ENCODE assay signal across 8 cellular contexts in the genomic region with DNA sequence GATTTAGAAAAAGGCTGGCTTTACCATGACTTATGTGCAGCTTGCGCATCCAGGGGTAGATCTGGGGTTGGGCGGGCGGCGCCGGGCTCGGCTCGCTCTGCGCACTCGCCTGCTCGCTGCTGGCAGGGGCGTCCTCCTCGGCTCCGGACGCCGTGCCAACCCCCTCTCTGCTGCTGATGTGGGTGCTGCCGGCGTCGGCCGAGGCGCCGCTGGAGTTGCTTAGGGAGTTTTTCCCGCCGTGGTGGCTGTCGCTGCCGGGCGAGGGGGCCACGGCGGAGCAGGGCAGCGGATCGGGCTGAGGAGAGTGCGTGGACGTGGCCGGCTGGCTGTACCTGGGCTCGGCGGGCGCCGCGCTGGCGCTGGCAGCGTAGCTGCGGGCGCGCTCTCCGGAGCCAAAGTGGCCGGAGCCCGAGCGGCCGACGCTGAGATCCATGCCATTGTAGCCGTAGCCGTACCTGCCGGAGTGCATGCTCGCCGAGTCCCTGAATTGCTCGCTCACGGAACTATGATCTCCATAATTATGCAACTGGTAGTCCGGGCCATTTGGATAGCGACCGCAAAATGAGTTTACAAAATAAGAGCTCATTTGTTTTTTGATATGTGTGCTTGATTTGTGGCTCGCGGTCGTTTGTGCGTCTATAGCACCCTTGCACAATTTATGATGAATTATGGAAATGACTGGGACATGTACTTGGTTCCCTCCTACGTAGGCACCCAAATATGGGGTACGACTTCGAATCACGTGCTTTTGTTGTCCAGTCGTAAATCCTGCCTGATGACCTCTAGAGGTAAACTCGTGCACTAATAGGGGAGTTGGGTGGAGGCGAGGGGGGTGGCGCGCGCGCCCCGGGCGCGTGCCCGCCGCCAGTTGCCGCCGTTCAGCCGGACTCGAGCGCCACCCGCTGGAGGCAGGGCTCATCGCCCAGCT. TPM values are rescaled to one million over a fixed set of nuclear protein-coding genes. Genes with fewer than 3 reads are reported as not detected.
DNase-seq lines count a peak whose midpoint lies in the region; ATAC-seq and TF ChIP-seq lines count a peak whose summit lies in the region.

A gene (minus strand): TSS at position 660 of the 928 bp plus-strand sequence. CDS start 74 bp downstream, at position 586.

- DNase-seq in activated naive CD4-positive, alpha-beta T cell treated with anti-CD3 and anti-CD28 coated beads, Interleukin-2, amount 50 U/mL, for 72 hours (ENCODE audit: low spot score in 2 of 2) = no peak
- DNase-seq in activated naive CD4-positive, alpha-beta T cell treated with anti-CD3 and anti-CD28 coated beads, Interleukin-2, amount 10 ng/mL, durations not matched to agents 7 days and 5 days = no peak
- DNase-seq in RKO (ENCODE audit: low spot score) = peak; percentile 99
- peak; percentile 87 for DNase-seq in glomerular endothelial cell (ENCODE audit: extremely low read depth, low read depth, low spot score)
- peak; percentile 96 for DNase-seq in osteoblast (ENCODE audit: insufficient read length, low spot score, missing footprints)
- DNase-seq in T-helper 1 cell = no peak
- DNase-seq in NCI-H1694 treated with DMSO at 0.1 percent for 48 hours (lab: John Stamatoyannopoulos, UW) = no peak

- H3K9me3 ChIP-seq in osteoblast (ENCODE audit: low read depth, low read length) = no peaks in the 10 kb centered on the region

- H3K79me2 ChIP-seq in osteoblast (ENCODE audit: insufficient read depth, low read length) = peaks cover 92% of the 10 kb centered on the region

- peak within 1 kb of the TSS; percentile 37 for H3K27ac ChIP-seq in osteoblast (ENCODE audit: low read depth, low read length)

- H3K36me3 ChIP-seq in osteoblast (ENCODE audit: insufficient read depth, low read length) = peaks cover 59% of the 10 kb centered on the region

- peak; percentile 37 for TF ChIP-seq CTCF in osteoblast (IDR thresholded peaks at IDR 0.05; ENCODE audit: extremely low read depth, low read depth, low read length)

- ATAC-seq in activated naive CD4-positive, alpha-beta T cell treated with anti-CD3 and anti-CD28 coated beads, Interleukin-2, amount 50 U/mL, for 72 hours = peak; percentile 37 to 41
- no peak for ATAC-seq in HG02840 (IDR thresholded peaks at IDR 0.05; ENCODE audit: low FRiP score, unreplicated experiment)

- H3K4me1 ChIP-seq in osteoblast (ENCODE audit: insufficient read depth, low read length) = peaks cover 14% of the 10 kb centered on the region

- peaks cover 0 to 9% of the 10 kb centered on the region in 2 donors for H3K36me3 Mint-ChIP-seq in activated naive CD4-positive, alpha-beta T cell treated with anti-CD3 and anti-CD28 coated beads, Interleukin-2, amount 50 U/mL, for 72 hours
- no peaks in the 10 kb centered on the region for H3K36me3 Mint-ChIP-seq in activated naive CD4-positive, alpha-beta T cell treated with anti-CD3 and anti-CD28 coated beads, Interleukin-2, amount 10 ng/mL, durations not matched to agents 7 days and 5 days

- H4K20me1 ChIP-seq in osteoblast (ENCODE audit: insufficient read depth, low read length) = peaks cover 4% of the 10 kb centered on the region

- H2AFZ ChIP-seq in osteoblast (ENCODE audit: low read length) = no peak within 1 kb of the TSS

- peaks cover 72% of the 10 kb centered on the region for H3K27me3 Mint-ChIP-seq in activated naive CD4-positive, alpha-beta T cell treated with anti-CD3 and anti-CD28 coated beads, Interleukin-2, amount 10 ng/mL, durations not matched to agents 7 days and 5 days

- peak within 1 kb of the TSS; percentile 59 for H3K4me2 ChIP-seq in osteoblast (ENCODE audit: insufficient read depth, low read length)

- peaks cover 3% of the 10 kb centered on the region for H3K4me1 Mint-ChIP-seq in activated naive CD4-positive, alpha-beta T cell treated with anti-CD3 and anti-CD28 coated beads, Interleukin-2, amount 10 ng/mL, durations not matched to agents 7 days and 5 days

- H3K4me3 ChIP-seq in osteoblast (ENCODE audit: insufficient read depth, low read length) = peak within 1 kb of the TSS; percentile 63

- no peak within 1 kb of the TSS for H3K4me3 Mint-ChIP-seq in activated naive CD4-positive, alpha-beta T cell treated with anti-CD3 and anti-CD28 coated beads, Interleukin-2, amount 10 ng/mL, durations not matched to agents 7 days and 5 days

- CTCF ChIA-PET in activated naive CD4-positive, alpha-beta T cell treated with anti-CD3 and anti-CD28 coated beads, Interleukin-2, amount 10 ng/mL, durations not matched to agents 7 days and 5 days (lab: Charles Lee) = interaction anchor here (0.6 to 1.0 kb wide), 3 partner anchors 290 to 478 kb away, joined by 3 read pairs; no protein-coding TSS in a partner anchor

- no peak within 1 kb of the TSS for H3K27ac Mint-ChIP-seq in activated naive CD4-positive, alpha-beta T cell treated with anti-CD3 and anti-CD28 coated beads, Interleukin-2, amount 50 U/mL, for 72 hours
- no peak within 1 kb of the TSS for H3K27ac Mint-ChIP-seq in activated naive CD4-positive, alpha-beta T cell treated with anti-CD3 and anti-CD28 coated beads, Interleukin-2, amount 10 ng/mL, durations not matched to agents 7 days and 5 days

- no peaks in the 10 kb centered on the region for H3K9me3 Mint-ChIP-seq in activated naive CD4-positive, alpha-beta T cell treated with anti-CD3 and anti-CD28 coated beads, Interleukin-2, amount 50 U/mL, for 72 hours
- H3K9me3 Mint-ChIP-seq in activated naive CD4-positive, alpha-beta T cell treated with anti-CD3 and anti-CD28 coated beads, Interleukin-2, amount 10 ng/mL, durations not matched to agents 7 days and 5 days = no peaks in the 10 kb centered on the region

- no peaks in the 10 kb centered on the region for H3K27me3 ChIP-seq in osteoblast (ENCODE audit: insufficient read depth, low read length)

RNA-seq across cellular contexts. Expression of the gene that starts here (rescaled TPM):
- not detected for total RNA-seq in activated naive CD4-positive, alpha-beta T cell treated with anti-CD3 and anti-CD28 coated beads, Interleukin-2, amount 50 U/mL, for 72 hours
- 23.5 and 34.5 TPM in 2 replicates for total RNA-seq in glomerular endothelial cell
- 3.2 and 5.8 TPM in 2 replicates for total RNA-seq in osteoblast

Comparison
In these comparisons a context has a peak if more than half of its experiments do, and no peak if none do; other contexts are left out.
1. Peak in ATAC-seq in activated naive CD4-positive, alpha-beta T cell treated with anti-CD3 and anti-CD28 coated beads, Interleukin-2, amount 50 U/mL, for 72 hours; RNA of the gene not detected or under 1 TPM.
2. DNase-seq: peak in RKO (single experiment), glomerular endothelial cell (single experiment) and osteoblast (single experiment); none in activated naive CD4-positive, alpha-beta T cell treated with anti-CD3 and anti-CD28 coated beads, Interleukin-2, amount 50 U/mL, for 72 hours (0 of 2), activated naive CD4-positive, alpha-beta T cell treated with anti-CD3 and anti-CD28 coated beads, Interleukin-2, amount 10 ng/mL, durations not matched to agents 7 days and 5 days (single experiment), T-helper 1 cell (0 of 5) and NCI-H1694 treated with DMSO at 0.1 percent for 48 hours (single experiment).